8 cellular contexts compared by ENCODE assay signal in genomic region chr11:125902927-125903752, GRCh38. TPM values are rescaled to one million over a fixed set of nuclear protein-coding genes. Genes with fewer than 3 reads are reported as not detected.
A peak's percentile ranks its signal among the peaks of the same experiment; 100 is the strongest.
DNase-seq lines count a peak whose midpoint lies in the region; ATAC-seq, FAIRE-seq and TF ChIP-seq lines count a peak whose summit lies in the region.

A gene with protein sequence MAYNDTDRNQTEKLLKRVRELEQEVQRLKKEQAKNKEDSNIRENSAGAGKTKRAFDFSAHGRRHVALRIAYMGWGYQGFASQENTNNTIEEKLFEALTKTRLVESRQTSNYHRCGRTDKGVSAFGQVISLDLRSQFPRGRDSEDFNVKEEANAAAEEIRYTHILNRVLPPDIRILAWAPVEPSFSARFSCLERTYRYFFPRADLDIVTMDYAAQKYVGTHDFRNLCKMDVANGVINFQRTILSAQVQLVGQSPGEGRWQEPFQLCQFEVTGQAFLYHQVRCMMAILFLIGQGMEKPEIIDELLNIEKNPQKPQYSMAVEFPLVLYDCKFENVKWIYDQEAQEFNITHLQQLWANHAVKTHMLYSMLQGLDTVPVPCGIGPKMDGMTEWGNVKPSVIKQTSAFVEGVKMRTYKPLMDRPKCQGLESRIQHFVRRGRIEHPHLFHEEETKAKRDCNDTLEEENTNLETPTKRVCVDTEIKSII (minus strand): TSS chr11:125903206. CDS start chr11:125896284, 6,922 bp downstream.

- H3K27ac Mint-ChIP-seq in activated T-cell treated with anti-CD3 and anti-CD28 coated beads, Interleukin-2, amount 50 U/mL, for 72 hours = peak within 1 kb of the TSS; percentile 98

- H3K27me3 ChIP-seq in esophagus squamous epithelium = peaks cover 3 to 36% (median 6%) of the 10 kb centered on the region in 4 donors

- H3K4me1 Mint-ChIP-seq in activated T-cell treated with anti-CD3 and anti-CD28 coated beads, Interleukin-2, amount 50 U/mL, for 72 hours (ENCODE audit: low read depth) = peaks cover 33% of the 10 kb centered on the region

- H3K27me3 Mint-ChIP-seq in activated T-cell treated with anti-CD3 and anti-CD28 coated beads, Interleukin-2, amount 50 U/mL, for 72 hours (ENCODE audit: low read depth) = peaks cover 20% of the 10 kb centered on the region

- 3 to 11% methylated on average over 18 to 31 of the region's 31 CpGs for WGBS in esophagus squamous epithelium, 2 donors

- H3K4me3 ChIP-seq in esophagus squamous epithelium = peak within 1 kb of the TSS; percentile 48 to 73 (median 60)

- H3K4me3 Mint-ChIP-seq in activated T-cell treated with anti-CD3 and anti-CD28 coated beads, Interleukin-2, amount 50 U/mL, for 72 hours = peak within 1 kb of the TSS; percentile 93 to 98

- H3K36me3 ChIP-seq in KOPT-K1 (ENCODE audit: insufficient read depth, low read length) (peaks cover 23% of the 10 kb centered on the region), esophagus squamous epithelium (peaks cover 0 to 17% (median 0%) of the 10 kb centered on the region in 3 donors)

- peak in 1 of 4 donors; percentile 12 for TF ChIP-seq POLR2A in esophagus squamous epithelium (IDR thresholded peaks at IDR 0.05)

- DNase-seq in DMS79 treated with DMSO at 0.1 percent for 48 hours (lab: John Stamatoyannopoulos, UW) (peak; percentile 97), RCC 7860 (ENCODE audit: low spot score) (peak; percentile 55), esophagus squamous epithelium (lab: John Stamatoyannopoulos, UW) (peak; percentile 33), myocyte (ENCODE audit: low read depth) (peak; percentile 91)
- DNase-seq in activated T-cell treated with anti-CD3 and anti-CD28 coated beads, Interleukin-2, amount 50 U/mL, for 72 hours = peak; percentile 89 to 91
- peak; percentile 74 to 87 for DNase-seq in stimulated activated CD8-positive, alpha-beta memory T cell treated with anti-CD3 and anti-CD28 coated beads, Interleukin-7, amount 100 ng/mL, for 48 hours (ENCODE audit: extremely low read depth in 1 of 2, low read depth in 1 of 2)

- H3K27ac ChIP-seq in KOPT-K1 (ENCODE audit: low read depth, low read length, poor library complexity, severe bottlenecking) (peak within 1 kb of the TSS; percentile 49), esophagus squamous epithelium (peak within 1 kb of the TSS; percentile 55 to 85 (median 78))

- H3K4me1 ChIP-seq in esophagus squamous epithelium = peaks cover 16 to 30% (median 17%) of the 10 kb centered on the region in 3 donors

- FAIRE-seq in RCC 7860 (lab: Jason Lieb, UNC) = no peak

- H3K9me3 ChIP-seq in KOPT-K1 (ENCODE audit: insufficient read depth, low read length, poor library complexity, severe bottlenecking) (no peaks in the 10 kb centered on the region), esophagus squamous epithelium (no peaks in the 10 kb centered on the region)

- TF ChIP-seq CTCF in esophagus squamous epithelium (IDR thresholded peaks at IDR 0.05) = no peak

- no peaks in the 10 kb centered on the region for H3K9me3 Mint-ChIP-seq in activated T-cell treated with anti-CD3 and anti-CD28 coated beads, Interleukin-2, amount 50 U/mL, for 72 hours

- peaks cover 5 to 13% of the 10 kb centered on the region in 2 donors for H3K36me3 Mint-ChIP-seq in activated T-cell treated with anti-CD3 and anti-CD28 coated beads, Interleukin-2, amount 50 U/mL, for 72 hours (ENCODE audit: insufficient read depth in 2 of 2)

- ATAC-seq in GM21786 (IDR thresholded peaks at IDR 0.05; ENCODE audit: unreplicated experiment) = peak; percentile 98
- peak; percentile 89 for ATAC-seq in activated T-cell treated with anti-CD3 and anti-CD28 coated beads, Interleukin-2, amount 50 U/mL, for 72 hours (replicated peaks in 1 of 2)

- intact Hi-C loops in esophagus squamous epithelium (cut with DNase I) = no loop called here

RNA-seq across cellular contexts. Expression of the gene that starts here (rescaled TPM):
- total RNA-seq in activated T-cell treated with anti-CD3 and anti-CD28 coated beads, Interleukin-2, amount 50 U/mL, for 72 hours = 10 to 100 TPM; 14.0 to 17.5 TPM
- total RNA-seq in esophagus squamous epithelium = 10 to 100 TPM in 2 of 4 donors, 1 to 10 TPM in 2; 9.2 to 11.9 (median 10.7) TPM
- total RNA-seq in myocyte = 13.0 and 20.8 TPM in 2 replicates
- polyA plus RNA-seq in myocyte (2012) = 10.0 TPM

Comparison
In these comparisons a context has a peak if more than half of its experiments do, and no peak if none do; other contexts are left out.
1. Peak in every context shown above with its lines: DNase-seq, ATAC-seq, H3K4me3 ChIP-seq and H3K27ac ChIP-seq.
2. DNase-seq: peak in every context shown above with its lines; median percentile 97 in DMS79 treated with DMSO at 0.1 percent for 48 hours; 91 in myocyte; 90 in activated T-cell treated with anti-CD3 and anti-CD28 coated beads, Interleukin-2, amount 50 U/mL, for 72 hours; 80 in stimulated activated CD8-positive, alpha-beta memory T cell treated with anti-CD3 and anti-CD28 coated beads, Interleukin-7, amount 100 ng/mL, for 48 hours; 55 in RCC 7860; 33 in esophagus squamous epithelium.